ENCODE assay signal across 13 cellular contexts in genomic region chr9:130220351-130220750, GRCh38. TPM values are rescaled to one million over a fixed set of nuclear protein-coding genes. Genes with fewer than 3 reads are reported as not detected.
A peak's percentile ranks its signal among the peaks of the same experiment; 100 is the strongest.
DNase-seq lines count a peak whose midpoint lies in the region; ATAC-seq and TF ChIP-seq lines count a peak whose summit lies in the region.
"Had no signal": no experiment of that assay in that cellular context is flagged by ENCODE, and none has a peak within 500 bp of the region (broad histone marks: within the 10 kb centered on the region; RNA-seq: fewer than 3 reads in every experiment).

No MANE protein-coding gene starts in this region.

- TF ChIP-seq CTCF in AG04450 (IDR thresholded peaks at IDR 0.05; ENCODE audit: low read depth, low read length), result peak; percentile 61
- TF ChIP-seq CTCF in RWPE1 (conservative IDR thresholded peaks at IDR 0.05; ENCODE audit: low read depth), result no peak
- peak; percentile 55 for TF ChIP-seq CTCF in fibroblast of the aortic adventitia (IDR thresholded peaks at IDR 0.05; ENCODE audit: insufficient read depth, low read length)
- TF ChIP-seq CTCF in neural crest cell (conservative IDR thresholded peaks at IDR 0.05), result peak; percentile 37

- no peak overlapping the region for H3K27ac Mint-ChIP-seq in neural crest cell (ENCODE audit: unreplicated experiment)
- no peak overlapping the region for H3K27ac Mint-ChIP-seq in stimulated activated naive B cell treated with anti-CD40 and anti-IgM and Interleukin-4, amounts not matched to agents 10 μg/mL and 1 μg/mL and 100 μg/mL, for 72 hours
- H3K27ac Mint-ChIP-seq: activated T-helper 17 cell treated with anti-CD3 and anti-CD28 coated beads, Interleukin-2, amount 50 U/mL, for 72 hours had no signal

- POLR2A ChIA-PET in AG04450 (lab: Yijun Ruan, JAX), result interaction anchor here (0.5 to 1.2 kb wide), 6 partner anchors 10 to 340 kb away, joined by 3 to 4 read pairs (median 4); no protein-coding TSS in a partner anchor
- POLR2A ChIA-PET in RWPE1 (lab: Yijun Ruan, JAX; ENCODE audit: low non-redundant PET), result no interaction called here

- H3K9me3 ChIP-seq in AG04450 (ENCODE audit: control insufficient read depth, insufficient read depth, low read length), result peaks cover under 1% of the 10 kb centered on the region; the same call in 1 of the 2 replicates

- H3K27me3 Mint-ChIP-seq in neural crest cell (ENCODE audit: low read depth), result no peaks in the 10 kb centered on the region
- H3K27me3 Mint-ChIP-seq in stimulated activated naive B cell treated with anti-CD40 and anti-IgM and Interleukin-4, amounts not matched to agents 10 μg/mL and 1 μg/mL and 100 μg/mL, for 72 hours, result peaks cover 3 to 15% of the 10 kb centered on the region in 2 donors
- H3K27me3 Mint-ChIP-seq: activated T-helper 17 cell treated with anti-CD3 and anti-CD28 coated beads, Interleukin-2, amount 50 U/mL, for 72 hours had no signal

- ATAC-seq in GM21529 (IDR thresholded peaks at IDR 0.05; ENCODE audit: unreplicated experiment), result no peak
- ATAC-seq in stimulated activated naive B cell treated with anti-CD40 and anti-IgM and Interleukin-4, amounts not matched to agents 10 μg/mL and 1 μg/mL and 100 μg/mL, for 72 hours (replicated peaks), result no peak
- ATAC-seq in HG03469 (IDR thresholded peaks at IDR 0.05; ENCODE audit: unreplicated experiment), result no peak
- ATAC-seq: activated T-helper 17 cell treated with anti-CD3 and anti-CD28 coated beads, Interleukin-2, amount 50 U/mL, for 72 hours had no signal

- H3K27me3 ChIP-seq in AG04450 (ENCODE audit: control insufficient read depth, insufficient read depth, low read length), result no peaks in the 10 kb centered on the region

- H3K4me3 ChIP-seq in AG04450 (ENCODE audit: low read depth, low read length) (no peak overlapping the region), fibroblast of the aortic adventitia (ENCODE audit: low read depth, low read length) (no peak overlapping the region)

- H3K9me3 Mint-ChIP-seq in neural crest cell, result no peaks in the 10 kb centered on the region
- H3K9me3 Mint-ChIP-seq in stimulated activated naive B cell treated with anti-CD40 and anti-IgM and Interleukin-4, amounts not matched to agents 10 μg/mL and 1 μg/mL and 100 μg/mL, for 72 hours, result no peaks in the 10 kb centered on the region
- H3K9me3 Mint-ChIP-seq: activated T-helper 17 cell treated with anti-CD3 and anti-CD28 coated beads, Interleukin-2, amount 50 U/mL, for 72 hours; IgD-negative memory B cell had no signal

- no peaks in the 10 kb centered on the region for H3K36me3 Mint-ChIP-seq in neural crest cell (ENCODE audit: low read depth)
- no peaks in the 10 kb centered on the region for H3K36me3 Mint-ChIP-seq in stimulated activated naive B cell treated with anti-CD40 and anti-IgM and Interleukin-4, amounts not matched to agents 10 μg/mL and 1 μg/mL and 100 μg/mL, for 72 hours
- H3K36me3 Mint-ChIP-seq: IgD-negative memory B cell had no signal

- peaks cover 9% of the 10 kb centered on the region for H3K4me1 Mint-ChIP-seq in neural crest cell
- no peaks in the 10 kb centered on the region for H3K4me1 Mint-ChIP-seq in stimulated activated naive B cell treated with anti-CD40 and anti-IgM and Interleukin-4, amounts not matched to agents 10 μg/mL and 1 μg/mL and 100 μg/mL, for 72 hours
- H3K4me1 Mint-ChIP-seq: activated T-helper 17 cell treated with anti-CD3 and anti-CD28 coated beads, Interleukin-2, amount 50 U/mL, for 72 hours had no signal

- DNase-seq in AG04450 (ENCODE audit: low read depth, low spot score), result peak; percentile 46
- DNase-seq in RWPE1 (ENCODE audit: low spot score), result no peak
- DNase-seq in fibroblast of the aortic adventitia (ENCODE audit: low read depth), result peak; percentile 56
- no peak for DNase-seq in neural crest cell (ENCODE audit: low read depth, low spot score)
- no peak for DNase-seq in effector CD4-positive, alpha-beta T cell
- DNase-seq in stimulated activated naive B cell treated with anti-CD40 and anti-IgM and Interleukin-4, amounts not matched to agents 10 μg/mL and 1 μg/mL and 100 μg/mL, for 72 hours, result no peak

- H3K27ac ChIP-seq in AG04450 (ENCODE audit: low read depth, low read length) (peak overlapping the region; percentile 47), RWPE1 (peak overlapping the region; percentile 31)
- H3K27ac ChIP-seq: C4-2B, VCaP had no signal

- CTCF ChIA-PET in AG04450 (lab: Charles Lee) (interaction anchor here (0.6 to 1.8 kb wide), 10 partner anchors 9 to 660 kb away, joined by 3 to 11 read pairs (median 4); no protein-coding TSS in a partner anchor), RWPE1 (lab: Yijun Ruan, JAX) (interaction anchor here (0.6 to 1.4 kb wide), 4 partner anchors 16 to 74 kb away, joined by 3 to 7 read pairs (median 4); no protein-coding TSS in a partner anchor)

- no peak overlapping the region for H3K4me3 Mint-ChIP-seq in neural crest cell
- no peak overlapping the region for H3K4me3 Mint-ChIP-seq in stimulated activated naive B cell treated with anti-CD40 and anti-IgM and Interleukin-4, amounts not matched to agents 10 μg/mL and 1 μg/mL and 100 μg/mL, for 72 hours
- H3K4me3 Mint-ChIP-seq: activated T-helper 17 cell treated with anti-CD3 and anti-CD28 coated beads, Interleukin-2, amount 50 U/mL, for 72 hours; IgD-negative memory B cell had no signal

RNA-seq across cellular contexts. Expression of gene HMCN2, which starts 45.2 kb away (rescaled TPM):
- under 0.01 and 0.01 TPM in 2 replicates for polyA plus RNA-seq in AG04450 (2011; rRNA removed)
- not detected in 2 replicates for polyA minus RNA-seq in AG04450 (2011; rRNA and poly(A)+ RNA removed)
- total RNA-seq in fibroblast of the aortic adventitia (ENCODE audit: low replicate concordance) (not detected in 2 replicates), neural crest cell (0.07 TPM in 1 of 2 replicates, not detected in the other)
- total RNA-seq: activated T-helper 17 cell treated with anti-CD3 and anti-CD28 coated beads, Interleukin-2, amount 50 U/mL, for 72 hours; kidney epithelial cell had no signal
- polyA plus RNA-seq: IgD-negative memory B cell had no signal

RNA-seq across cellular contexts. Expression of gene NCS1, which starts 48.1 kb away (rescaled TPM):
- 68.3 and 69.9 TPM in 2 replicates for polyA plus RNA-seq in AG04450 (2011; rRNA removed)
- polyA minus RNA-seq in AG04450 (2011; rRNA and poly(A)+ RNA removed), result 57.8 and 68.3 TPM in 2 replicates
- total RNA-seq in fibroblast of the aortic adventitia (ENCODE audit: low replicate concordance) (10.7 and 39.2 TPM in 2 replicates), neural crest cell (60.1 and 67.8 TPM in 2 replicates)
- polyA plus RNA-seq: IgD-negative memory B cell had no signal

Comparison
In these comparisons a context has a peak if more than half of its experiments do, and no peak if none do; other contexts are left out.
1. DNase-seq: peak in AG04450 (single experiment) and fibroblast of the aortic adventitia (single experiment); none in RWPE1 (single experiment), neural crest cell (single experiment), effector CD4-positive, alpha-beta T cell (single experiment) and stimulated activated naive B cell treated with anti-CD40 and anti-IgM and Interleukin-4, amounts not matched to agents 10 μg/mL and 1 μg/mL and 100 μg/mL, for 72 hours (single experiment).